Comparison of ENCODE assay signal across 25 cellular contexts in genomic region chr10:52903397-52903938, GRCh38.
DNase-seq lines count a peak whose midpoint lies in the region; FAIRE-seq and TF ChIP-seq lines count a peak whose summit lies in the region.
"Had no signal": no experiment of that assay in that cellular context is flagged by ENCODE, and none has a peak within 500 bp of the region (broad histone marks: within the 10 kb centered on the region; RNA-seq: fewer than 3 reads in every experiment).

No MANE protein-coding gene starts in this region.

- H2BK20ac ChIP-seq in H9 (ENCODE audit: low read depth, low read length, poor library complexity, severe bottlenecking) = peak overlapping the region; percentile 93

- H3K56ac ChIP-seq in H9 (ENCODE audit: insufficient read length, low read depth, low read length) = no peak overlapping the region

- H3K4ac ChIP-seq in H9 (ENCODE audit: low read depth, low read length) (no peak overlapping the region), neuronal stem cell (ENCODE audit: low read length) (no peak overlapping the region)

- H4K8ac ChIP-seq in H9 (replicated peaks; ENCODE audit: insufficient read length, low read depth, low read length) (no peak overlapping the region), neuronal stem cell (ENCODE audit: low read depth, low read length) (no peak overlapping the region)

- H3K14ac ChIP-seq in H9 (ENCODE audit: insufficient read depth, low read length) (no peak overlapping the region), neuronal stem cell (ENCODE audit: low read length) (no peak overlapping the region)

- H4K5ac ChIP-seq in H9 (ENCODE audit: insufficient read length, low read depth, low read length) = no peak overlapping the region

- peak overlapping the region; percentile 71 to 99 (median 98) for H3K27ac Mint-ChIP-seq in H9

- no peak overlapping the region for H3T11ph ChIP-seq in H9 (ENCODE audit: low read length)

- H2BK5ac ChIP-seq in H9 (ENCODE audit: insufficient read length, low read length) (peak overlapping the region; percentile 90), neuronal stem cell (ENCODE audit: low read length) (no peak overlapping the region)

- H3K4me1 ChIP-seq in H9 (ENCODE audit: insufficient read depth, low read length) (peaks cover 6% of the 10 kb centered on the region; the same call in 1 of the 2 replicates), NT2/D1 (ENCODE audit: insufficient read depth, insufficient read length) (no peaks in the 10 kb centered on the region), iPS-18a (ENCODE audit: control insufficient read depth, low read depth, low read length) (peaks cover 29% of the 10 kb centered on the region), neuronal stem cell (ENCODE audit: control insufficient read depth in 2 of 2, insufficient read depth in 1 of 2, low read depth in 1 of 2, low read length in 2 of 2) (peaks cover 0 to 3% of the 10 kb centered on the region in 2 donors)
- H3K4me1 ChIP-seq: A549, BE2C had no signal

- H3K9ac ChIP-seq in H9 (ENCODE audit: extremely low read depth, insufficient read length, low read length) (no peak overlapping the region), NT2/D1 (ENCODE audit: insufficient read length, low read depth) (no peak overlapping the region), iPS-18a (ENCODE audit: low read length) (no peak overlapping the region), neuronal stem cell (ENCODE audit: low read depth, low read length, poor library complexity) (no peak overlapping the region)

- TF ChIP-seq CTCF in H9 (conservative IDR thresholded peaks at IDR 0.05) = no peak

- H4K20me1 ChIP-seq in H9 (ENCODE audit: control insufficient read depth, insufficient read depth, insufficient read length) = no peaks in the 10 kb centered on the region

- no CpG with 5 or more reads among the region's 3 CpGs for WGBS in H9 (ENCODE audit: extremely low coverage, insufficient read length, low lambda C conversion rate)
- no CpG with 5 or more reads among the region's 3 CpGs for WGBS in neuronal stem cell (ENCODE audit: extremely low coverage in 2 of 2, insufficient read length in 2 of 2, insufficient replicate concordance in 1 of 2), 2 donors

- H3K18ac ChIP-seq in H9 (ENCODE audit: insufficient read length, low read depth, low read length) (no peak overlapping the region), neuronal stem cell (ENCODE audit: low read length) (no peak overlapping the region)

- H3K4me3 ChIP-seq in NT2/D1 (ENCODE audit: insufficient read length, low read depth) = no peak overlapping the region
- no peak overlapping the region for H3K4me3 ChIP-seq in iPS-18a (ENCODE audit: low read length)
- no peak overlapping the region for H3K4me3 ChIP-seq in neuronal stem cell (ENCODE audit: low read length in 2 of 2)
- H3K4me3 ChIP-seq: A549, SK-N-MC had no signal

- H3K27ac ChIP-seq in H9 (ENCODE audit: insufficient read length, low read depth, low read length) = peak overlapping the region; percentile 93
- peak overlapping the region; percentile 50 for H3K27ac ChIP-seq in iPS-18a (ENCODE audit: low read length)
- H3K27ac ChIP-seq in neuronal stem cell (replicated peaks; ENCODE audit: low read length) = no peak overlapping the region
- H3K27ac ChIP-seq: A549, RWPE1, SK-N-MC had no signal

- H3K23ac ChIP-seq in H9 (ENCODE audit: insufficient read length, low read depth, low read length) = no peak overlapping the region
- H3K23ac ChIP-seq in neuronal stem cell (ENCODE audit: low read depth, low read length, poor library complexity) = no peak overlapping the region

- peak overlapping the region in 1 of 2 experiments; percentile 27; a peak in 2 of 5 replicates for H3K4me3 Mint-ChIP-seq in H9

- peaks cover 49 to 65% of the 10 kb centered on the region in 2 experiments for H3K4me1 Mint-ChIP-seq in H9

- no peaks in the 10 kb centered on the region for H3K27me3 Mint-ChIP-seq in H9 (ENCODE audit: low read depth)

- H2BK120ac ChIP-seq in H9 (ENCODE audit: low read depth, low read length, poor library complexity, severe bottlenecking) (peak overlapping the region; percentile 77), neuronal stem cell (ENCODE audit: low read depth, low read length) (no peak overlapping the region)

- no peaks in the 10 kb centered on the region for H3K79me1 ChIP-seq in H9 (ENCODE audit: insufficient read depth, low read depth, low read length, poor library complexity, severe bottlenecking)
- no peaks in the 10 kb centered on the region for H3K79me1 ChIP-seq in neuronal stem cell (ENCODE audit: low read depth, low read length)

- H3K27me3 ChIP-seq in H9 (ENCODE audit: insufficient read depth, low read length) (no peaks in the 10 kb centered on the region), NT2/D1 (ENCODE audit: insufficient read depth, insufficient read length) (no peaks in the 10 kb centered on the region), iPS-18a (ENCODE audit: control insufficient read depth, insufficient read depth, low read length) (no peaks in the 10 kb centered on the region), neuronal stem cell (ENCODE audit: control insufficient read depth in 3 of 3, insufficient read depth in 3 of 3, low read depth in 1 of 3, low read length in 3 of 3) (no peaks in the 10 kb centered on the region)
- H3K27me3 ChIP-seq: BE2C had no signal

- H3K9me3 ChIP-seq in H9 (ENCODE audit: control insufficient read depth, low read depth, low read length) = no peaks in the 10 kb centered on the region
- no peaks in the 10 kb centered on the region for H3K9me3 ChIP-seq in NT2/D1 (ENCODE audit: insufficient read depth, low read length)
- no peaks in the 10 kb centered on the region for H3K9me3 ChIP-seq in iPS-18a (ENCODE audit: control insufficient read depth, low read depth, low read length)
- H3K9me3 ChIP-seq in neuronal stem cell (replicated peaks in 1 of 2; ENCODE audit: control insufficient read depth in 2 of 2, insufficient read depth in 1 of 2, low read depth in 1 of 2, low read length in 2 of 2) = no peaks in the 10 kb centered on the region
- H3K9me3 ChIP-seq: A549, BE2C had no signal

- H4K91ac ChIP-seq in H9 (ENCODE audit: insufficient read length, low read depth, low read length) (no peak overlapping the region), neuronal stem cell (ENCODE audit: low read depth, low read length, poor library complexity) (no peak overlapping the region)

- H2AFZ ChIP-seq in H9 (ENCODE audit: low read length) = no peak overlapping the region
- peak overlapping the region; percentile 15 for H2AFZ ChIP-seq in neuronal stem cell (ENCODE audit: low read length)

- no peaks in the 10 kb centered on the region for H3K36me3 ChIP-seq in NT2/D1 (ENCODE audit: insufficient read depth, insufficient read length, low read length)
- H3K36me3 ChIP-seq in iPS-18a (ENCODE audit: control insufficient read depth, low read depth, low read length) = no peaks in the 10 kb centered on the region
- no peaks in the 10 kb centered on the region for H3K36me3 ChIP-seq in neuronal stem cell (replicated peaks in 1 of 2; ENCODE audit: control insufficient read depth in 2 of 2, insufficient read depth in 2 of 2, low read length in 2 of 2)
- H3K36me3 ChIP-seq: BE2C had no signal

- H2AK5ac ChIP-seq in H9 (ENCODE audit: insufficient read length, low read length) = no peak overlapping the region
- no peak overlapping the region for H2AK5ac ChIP-seq in neuronal stem cell (ENCODE audit: low read depth, low read length)

- no peak overlapping the region for H2BK15ac ChIP-seq in H9 (ENCODE audit: low read depth, low read length)
- no peak overlapping the region for H2BK15ac ChIP-seq in neuronal stem cell (ENCODE audit: low read length)

- H3K4me2 ChIP-seq in H9 (ENCODE audit: insufficient read depth, insufficient read length, low read length) (peak overlapping the region; percentile 51), neuronal stem cell (ENCODE audit: insufficient read depth, low read length, poor library complexity, severe bottlenecking) (no peak overlapping the region)
- H3K4me2 ChIP-seq: A549 had no signal

- no peaks in the 10 kb centered on the region for H3K79me2 ChIP-seq in H9 (ENCODE audit: insufficient read depth, low read length)

- H3K9me3 Mint-ChIP-seq in H9 = no peaks in the 10 kb centered on the region

- no peaks in the 10 kb centered on the region for H3K36me3 Mint-ChIP-seq in H9 (ENCODE audit: insufficient read depth in 1 of 3, low read depth in 3 of 3)

- no peak for FAIRE-seq in frontal cortex (lab: Jason Lieb, UNC)
- FAIRE-seq: A549, D721Med, GM19239, HTR-8/SVneo had no signal

- H2BK12ac ChIP-seq in H9 (ENCODE audit: insufficient read length, low read depth, low read length) (no peak overlapping the region), neuronal stem cell (ENCODE audit: low read length) (no peak overlapping the region)

- H3K23me2 ChIP-seq in H9 (ENCODE audit: insufficient read length, low read depth, low read length, poor library complexity, severe bottlenecking) = no peaks in the 10 kb centered on the region

- DNase-seq in H9 = no peak
- peak; percentile 49 for DNase-seq in NT2/D1 (ENCODE audit: low read depth, low spot score)
- no peak for DNase-seq in neuronal stem cell (ENCODE audit: low spot score)
- DNase-seq in frontal cortex (ENCODE audit: low spot score in 2 of 2) = no peak
- no peak for DNase-seq in GM03348 (ENCODE audit: low spot score)
- no peak for DNase-seq in ureter (ENCODE audit: low spot score)
- DNase-seq: BE2C, DMS53, GF-D8, H7, Kasumi-1, NCI-H1048, NCI-H1436, NCI-H187 treated with DMSO at 0.1 percent for 48 hours, NCI-H2107, NCI-H2227 treated with DMSO at 0.1 percent for 48 hours, NCI-H510A, SHP77 treated with DMSO at 0.1 percent for 48 hours had no signal
